15 cellular contexts compared by ENCODE assay signal in genomic region chr3:66031102-66031698, GRCh38. TPM values are rescaled to one million over a fixed set of nuclear protein-coding genes. Genes with fewer than 3 reads are reported as not detected.
DNase-seq lines count a peak whose midpoint lies in the region; ATAC-seq and TF ChIP-seq lines count a peak whose summit lies in the region.
"Had no signal": no experiment of that assay in that cellular context is flagged by ENCODE, and none has a peak within 500 bp of the region (broad histone marks: within the 10 kb centered on the region; RNA-seq: fewer than 3 reads in every experiment).

No MANE protein-coding gene starts in this region.

- in situ Hi-C loops in IMR-90 (cut with MboI; ENCODE audit: low sequenced_read_pairs), result no loop called here

- peaks cover 57% of the 10 kb centered on the region; the same call in 1 of the 2 replicates for H4K20me1 ChIP-seq in IMR-90 (ENCODE audit: insufficient read depth, low read length)

- no peaks in the 10 kb centered on the region for H3K27me3 ChIP-seq in IMR-90 (ENCODE audit: control insufficient read depth, insufficient read depth, low read length)
- H3K27me3 ChIP-seq in psoas muscle (ENCODE audit: insufficient read depth in 3 of 3, low read length in 2 of 3), result no peaks in the 10 kb centered on the region

- H2BK120ac ChIP-seq in IMR-90 (ENCODE audit: low read depth, low read length), result no peak overlapping the region

- H4K91ac ChIP-seq in IMR-90 (ENCODE audit: insufficient read depth, low read depth, low read length), result no peak overlapping the region

- TF ChIP-seq CTCF in IMR-90 (conservative IDR thresholded peaks at IDR 0.05; ENCODE audit: low read depth, low read length) (no peak), psoas muscle (IDR thresholded peaks at IDR 0.05) (no peak)

- H3K36me3 ChIP-seq in IMR-90 (ENCODE audit: control insufficient read depth, insufficient read depth, low read length), result no peaks in the 10 kb centered on the region
- H3K36me3 ChIP-seq in psoas muscle (ENCODE audit: insufficient read depth in 1 of 2, low read depth in 1 of 2), result no peaks in the 10 kb centered on the region
- H3K36me3 ChIP-seq: HAP-1 had no signal

- H3K9me1 ChIP-seq in IMR-90 (ENCODE audit: insufficient read depth, low read length), result peaks cover 8% of the 10 kb centered on the region

- H3K56ac ChIP-seq in IMR-90 (ENCODE audit: extremely low read depth, insufficient read depth, low read length), result no peak overlapping the region

- no peak overlapping the region for H2BK15ac ChIP-seq in IMR-90 (ENCODE audit: low read depth, low read length)

- no peak overlapping the region for H3K4ac ChIP-seq in IMR-90 (ENCODE audit: low read depth, low read length)

- ATAC-seq in IMR-90 (ENCODE audit: low read depth), result peak; percentile 78
- peak; percentile 59 for ATAC-seq in left ventricle myocardium superior
- peak; percentile 36 to 63 (median 50) for ATAC-seq in psoas muscle
- ATAC-seq in HG02938 (IDR thresholded peaks at IDR 0.05; ENCODE audit: unreplicated experiment), result no peak

- dilution Hi-C loops in IMR-90 (cut with HindIII; ENCODE audit: low sequenced_read_pairs, unreplicated experiment), result no loop called here

- intact Hi-C loops in IMR-90 (cut with micrococcal nuclease), result no loop called here
- intact Hi-C loops in left ventricle myocardium superior (cut with micrococcal nuclease), result no loop called here
- intact Hi-C loops in psoas muscle (cut with DNase I), result no loop called here

- no peak overlapping the region for H3K9ac ChIP-seq in IMR-90 (ENCODE audit: low read depth, low read length)

- H3K4me3 ChIP-seq in IMR-90 (ENCODE audit: insufficient read depth, low read depth, low read length) (no peak overlapping the region), psoas muscle (no peak overlapping the region)
- H3K4me3 ChIP-seq: HAP-1 had no signal

- DNase-seq in IMR-90, result peak; percentile 33
- peak; percentile 26 for DNase-seq in fibroblast of gingiva (ENCODE audit: low read depth)
- no peak for DNase-seq in left ventricle myocardium superior
- DNase-seq in psoas muscle, result no peak
- no peak for DNase-seq in C1 segment of cervical spinal cord (lab: John Stamatoyannopoulos, UW)
- no peak for DNase-seq in HK-2 (ENCODE audit: unreplicated experiment)
- DNase-seq: CD4-positive, alpha-beta memory T cell; DMS79 treated with DMSO at 0.1 percent for 48 hours; EL; GOT3; HFFc6 had no signal

- no peak overlapping the region for H2BK5ac ChIP-seq in IMR-90 (ENCODE audit: low read depth, low read length, poor library complexity, severe bottlenecking)

- H3K9me3 ChIP-seq in IMR-90 (ENCODE audit: control insufficient read depth, insufficient read depth, low read length) (no peaks in the 10 kb centered on the region), psoas muscle (no peaks in the 10 kb centered on the region)
- H3K9me3 ChIP-seq: HAP-1 had no signal

- H2AK5ac ChIP-seq in IMR-90 (ENCODE audit: low read depth, low read length), result no peak overlapping the region

- H3K27ac ChIP-seq in IMR-90 (ENCODE audit: insufficient read depth, low read length) (no peak overlapping the region), psoas muscle (no peak overlapping the region)
- H3K27ac ChIP-seq: C4-2B, HL-60 had no signal

- no peak overlapping the region for H3K4me2 ChIP-seq in IMR-90 (ENCODE audit: low read depth, low read length)

- WGBS in IMR-90 (ENCODE audit: extremely low coverage in 2 of 2, insufficient read length in 1 of 2), 2 experiments, result no CpG with 5 or more reads among the region's 6 CpGs
- 41 to 47% (median 42%) methylated on average over 6 of the region's 6 CpGs for WGBS in psoas muscle, 3 donors

- H2AFZ ChIP-seq in IMR-90 (replicated peaks; ENCODE audit: low read length, poor library complexity), result no peak overlapping the region

- H3K79me1 ChIP-seq in IMR-90 (ENCODE audit: low read depth in 1 of 2, low read length in 2 of 2), result peaks cover 33 to 78% of the 10 kb centered on the region in 2 experiments; a peak in 3 of 4 replicates

- TF ChIP-seq POLR2A in IMR-90 (IDR thresholded peaks at IDR 0.05; ENCODE audit: low read depth, low read length), result no peak

- H2AK9ac ChIP-seq in IMR-90 (replicated peaks; ENCODE audit: low read depth, low read length, poor library complexity), result no peak overlapping the region

- no peak overlapping the region for H2BK20ac ChIP-seq in IMR-90 (ENCODE audit: low read depth, low read length)

- no peak for TF ChIP-seq RAD21 in IMR-90 (IDR thresholded peaks at IDR 0.05; ENCODE audit: low read length)

- no peak overlapping the region for H4K8ac ChIP-seq in IMR-90 (ENCODE audit: low read depth in 2 of 2, low read length in 2 of 2)

- POLR2A ChIA-PET in IMR-90 (lab: Charles Lee; ENCODE audit: unreplicated experiment), result no interaction called here

- BruUV-seq in IMR-90 (replicated peaks; lab: Mats Ljungman, UMichigan), result no TSS peak

- H3K23ac ChIP-seq in IMR-90 (ENCODE audit: low read depth, low read length), result no peak overlapping the region

- H3K18ac ChIP-seq in IMR-90 (ENCODE audit: low read depth, low read length), result no peak overlapping the region

- no peak overlapping the region for H4K5ac ChIP-seq in IMR-90 (ENCODE audit: low read depth, low read length)

- CTCF ChIA-PET in IMR-90 (lab: Yijun Ruan, JAX), result no interaction called here

- H3K4me1 ChIP-seq in IMR-90 (ENCODE audit: control insufficient read depth, insufficient read depth, low read length) (peaks cover 12% of the 10 kb centered on the region), psoas muscle (peaks cover 28% of the 10 kb centered on the region)

- H3K14ac ChIP-seq in IMR-90 (replicated peaks; ENCODE audit: low read depth, low read length), result no peak overlapping the region

TF ChIP-seq in IMR-90, 13 proteins besides CTCF, POLR2A, EP300 and RAD21:
- TF ChIP-seq NFE2L2 (IDR thresholded peaks at IDR 0.05; ENCODE audit: low read depth, low read length) (no peak), CHD1 (IDR thresholded peaks at IDR 0.05; ENCODE audit: low read depth, low read length) (no peak), ELK1 (IDR thresholded peaks at IDR 0.05; ENCODE audit: borderline replicate concordance, low read depth, low read length) (no peak), BHLHE40 (IDR thresholded peaks at IDR 0.05; ENCODE audit: low read depth, low read length) (no peak), FOS (IDR thresholded peaks at IDR 0.05; ENCODE audit: low read depth, low read length) (no peak), RFX5 (IDR thresholded peaks at IDR 0.05; ENCODE audit: low read depth, low read length) (no peak), MAZ (IDR thresholded peaks at IDR 0.05; ENCODE audit: borderline replicate concordance, low read depth, low read length) (no peak), RCOR1 (IDR thresholded peaks at IDR 0.05; ENCODE audit: insufficient replicate concordance, low read length) (no peak), SMC3 (IDR thresholded peaks at IDR 0.05; ENCODE audit: low read depth, low read length) (no peak), MAFK (IDR thresholded peaks at IDR 0.05; ENCODE audit: low read depth, low read length) (no peak), MXI1 (IDR thresholded peaks at IDR 0.05; ENCODE audit: borderline replicate concordance, low read depth, low read length) (no peak), CEBPB (IDR thresholded peaks at IDR 0.05; ENCODE audit: low read depth, low read length) (no peak)
- TF ChIP-seq, protein P1, sequence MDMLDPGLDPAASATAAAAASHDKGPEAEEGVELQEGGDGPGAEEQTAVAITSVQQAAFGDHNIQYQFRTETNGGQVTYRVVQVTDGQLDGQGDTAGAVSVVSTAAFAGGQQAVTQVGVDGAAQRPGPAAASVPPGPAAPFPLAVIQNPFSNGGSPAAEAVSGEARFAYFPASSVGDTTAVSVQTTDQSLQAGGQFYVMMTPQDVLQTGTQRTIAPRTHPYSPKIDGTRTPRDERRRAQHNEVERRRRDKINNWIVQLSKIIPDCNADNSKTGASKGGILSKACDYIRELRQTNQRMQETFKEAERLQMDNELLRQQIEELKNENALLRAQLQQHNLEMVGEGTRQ (IDR thresholded peaks at IDR 0.05; ENCODE audit: low read depth, low read length), result no peak

RNA-seq across cellular contexts. Expression of gene MAGI1, which starts 7.5 kb away (rescaled TPM):
- 24.2 and 26.4 TPM in 2 replicates for total RNA-seq in IMR-90 (2012; rRNA removed)
- polyA plus RNA-seq in IMR-90 (2012; rRNA removed), result 14.4 and 14.5 TPM in 2 replicates
- polyA plus RNA-seq in IMR-90 (2012; cell fraction: cytosol; rRNA removed), result 6.6 and 8.8 TPM in 2 replicates
- polyA plus RNA-seq in IMR-90 (2012; cell fraction: nucleus; rRNA removed; ENCODE audit: low replicate concordance), result 20.8 and 44.3 TPM in 2 replicates
- 37.5 TPM for total RNA-seq in left ventricle myocardium superior
- total RNA-seq in psoas muscle, result 1 to 10 TPM; 4.5 to 6.7 (median 6.2) TPM
- 1 to 10 TPM; 4.6 to 8.1 (median 7.7) TPM for polyA plus RNA-seq in psoas muscle
- polyA plus RNA-seq: CD4-positive, alpha-beta memory T cell had no signal

Comparison
In these comparisons a context has a peak if more than half of its experiments do, and no peak if none do; other contexts are left out.
1. DNase-seq: peak in IMR-90 (single experiment) and fibroblast of gingiva (single experiment); none in left ventricle myocardium superior (single experiment), psoas muscle (0 of 2), C1 segment of cervical spinal cord (0 of 14) and HK-2 (single experiment).